ENCODE assay signal across 12 cellular contexts in genomic region chr12:65779091-65779642, GRCh38. TPM values are rescaled to one million over a fixed set of nuclear protein-coding genes. Genes with fewer than 3 reads are reported as not detected.
A peak's percentile ranks its signal among the peaks of the same experiment; 100 is the strongest.
DNase-seq lines count a peak whose midpoint lies in the region; ATAC-seq and TF ChIP-seq lines count a peak whose summit lies in the region.
"Had no signal": no experiment of that assay in that cellular context is flagged by ENCODE, and none has a peak within 500 bp of the region (broad histone marks: within the 10 kb centered on the region; RNA-seq: fewer than 3 reads in every experiment).

No MANE protein-coding gene starts in this region.

- H3K27ac ChIP-seq in smooth muscle cell (ENCODE audit: low read depth) (no peak overlapping the region), esophagus squamous epithelium (no peak overlapping the region)

- H3F3A ChIP-seq in smooth muscle cell (ENCODE audit: low read depth) = no peaks in the 10 kb centered on the region

- no peak overlapping the region for H3K4me3 ChIP-seq in adipocyte (ENCODE audit: low read length)
- no peak overlapping the region for H3K4me3 ChIP-seq in smooth muscle cell
- H3K4me3 ChIP-seq in esophagus squamous epithelium = no peak overlapping the region

- no peak overlapping the region for H2AFZ ChIP-seq in smooth muscle cell (ENCODE audit: low read depth)

- H3K4me1 ChIP-seq in adipocyte (ENCODE audit: control insufficient read depth, insufficient read depth, low read length) (peaks cover 20% of the 10 kb centered on the region), smooth muscle cell (ENCODE audit: low read depth) (peaks cover 9% of the 10 kb centered on the region), esophagus squamous epithelium (no peaks in the 10 kb centered on the region)

- no peaks in the 10 kb centered on the region for H3K27me3 ChIP-seq in adipocyte (replicated peaks; ENCODE audit: control insufficient read depth, insufficient read depth, low read length)
- no peaks in the 10 kb centered on the region for H3K27me3 ChIP-seq in smooth muscle cell (ENCODE audit: low read depth)
- H3K27me3 ChIP-seq in esophagus squamous epithelium = peaks cover 0 to 13% (median 0%) of the 10 kb centered on the region in 4 donors

- H3K36me3 ChIP-seq in adipocyte (ENCODE audit: control insufficient read depth, insufficient read depth, low read length, severe bottlenecking) (no peaks in the 10 kb centered on the region), smooth muscle cell (ENCODE audit: low read depth) (no peaks in the 10 kb centered on the region), esophagus squamous epithelium (no peaks in the 10 kb centered on the region)

- peak; percentile 59 for DNase-seq in HS-27A (ENCODE audit: low read depth)
- peak; percentile 4 for DNase-seq in adipocyte (ENCODE audit: low read depth)
- peak; percentile 60 for DNase-seq in glomerular visceral epithelial cell (ENCODE audit: extremely low spot score)
- DNase-seq in smooth muscle cell (lab: John Stamatoyannopoulos, UW; ENCODE audit: unreplicated experiment) = no peak
- no peak for DNase-seq in mucosa of gallbladder (ENCODE audit: low spot score)
- no peak for DNase-seq in esophagus squamous epithelium (lab: John Stamatoyannopoulos, UW)
- DNase-seq: activated B cell treated with CpG ODN at 0.5 μM for 24 hours; activated T-cell treated with anti-CD3 and anti-CD28 coated beads, Interleukin-2, amount 50 U/mL, for 4 hours; NCI-H187 treated with DMSO at 0.1 percent for 48 hours; stimulated activated CD4-positive, alpha-beta T cell treated with anti-CD3 and anti-CD28 coated beads, Interleukin-4, amount 100 ng/mL, for 4 hours had no signal

- H3K79me2 ChIP-seq in smooth muscle cell (ENCODE audit: low read depth) = no peaks in the 10 kb centered on the region

- TF ChIP-seq CTCF in smooth muscle cell (IDR thresholded peaks at IDR 0.05; ENCODE audit: borderline replicate concordance, insufficient read depth, poor library complexity, severe bottlenecking) (no peak), esophagus squamous epithelium (IDR thresholded peaks at IDR 0.05) (no peak)

- intact Hi-C loops in esophagus squamous epithelium (cut with DNase I) = no loop called here

- no peak for TF ChIP-seq POLR2A in esophagus squamous epithelium (IDR thresholded peaks at IDR 0.05)

- no peaks in the 10 kb centered on the region for H4K20me1 ChIP-seq in smooth muscle cell (ENCODE audit: low read depth)

- H3K9ac ChIP-seq in adipocyte (ENCODE audit: low read length) (no peak overlapping the region), smooth muscle cell (ENCODE audit: low read depth) (no peak overlapping the region)

- ATAC-seq in HG03442 (IDR thresholded peaks at IDR 0.05; ENCODE audit: unreplicated experiment) = no peak
- no peak for ATAC-seq in GM18520 (IDR thresholded peaks at IDR 0.05; ENCODE audit: unreplicated experiment)
- ATAC-seq: activated T-cell treated with anti-CD3 and anti-CD28 coated beads, Interleukin-2, amount 50 U/mL, for 4 hours had no signal

- H3K9me3 ChIP-seq in adipocyte (ENCODE audit: control insufficient read depth, low read length) (peaks cover 4% of the 10 kb centered on the region), smooth muscle cell (replicated peaks; ENCODE audit: low read depth) (no peaks in the 10 kb centered on the region), esophagus squamous epithelium (peaks cover 0 to 3% (median 0%) of the 10 kb centered on the region in 3 donors)

- peak overlapping the region; percentile 36 for H3K4me2 ChIP-seq in smooth muscle cell

RNA-seq across cellular contexts. Expression of gene HMGA2, which starts 45.1 kb away (rescaled TPM):
- total RNA-seq in smooth muscle cell (354 and 393 TPM in 2 replicates), mucosa of gallbladder (0.29 TPM), esophagus squamous epithelium (1 to 10 TPM in 1 of 4 donors, under 1 TPM in 3; 0.08 to 5.6 (median 0.43) TPM)
- 44.9 and 54.8 TPM in 2 replicates for polyA plus RNA-seq in smooth muscle cell
- total RNA-seq: activated B cell treated with CpG ODN at 0.5 μM for 24 hours had no signal

Comparison
In these comparisons a context has a peak if more than half of its experiments do, and no peak if none do; other contexts are left out.
1. DNase-seq: peak in HS-27A (single experiment), adipocyte (single experiment) and glomerular visceral epithelial cell (single experiment); none in smooth muscle cell (single experiment), mucosa of gallbladder (single experiment) and esophagus squamous epithelium (single experiment).
2. RNA of gene HMGA2, which starts 45.1 kb away (total RNA-seq): 354 to 393 TPM in smooth muscle cell; 0.08 to 5.6 TPM in esophagus squamous epithelium and 0.29 TPM in mucosa of gallbladder (single experiment); every median in the first group is over 10 times any median in the second.